In genomic region chr16:4273858-4274291, GRCh38 we compare ENCODE assay signal across 8 cellular contexts. TPM values are rescaled to one million over a fixed set of nuclear protein-coding genes. Genes with fewer than 3 reads are reported as not detected.
DNase-seq lines count a peak whose midpoint lies in the region; ATAC-seq and TF ChIP-seq lines count a peak whose summit lies in the region.

No MANE protein-coding gene starts in this region.

- H3K4me3 Mint-ChIP-seq in Caco-2 (ENCODE audit: unreplicated experiment), result peak overlapping the region; percentile 88

- H3K4me1 ChIP-seq in Caco-2, result peaks cover 6% of the 10 kb centered on the region
- no peaks in the 10 kb centered on the region for H3K4me1 ChIP-seq in SJCRH30
- H3K4me1 ChIP-seq in iPS-18a (ENCODE audit: control insufficient read depth, low read depth, low read length), result no peaks in the 10 kb centered on the region

- intact Hi-C loops in Caco-2 (cut with micrococcal nuclease; ENCODE audit: unreplicated experiment), result loop anchor here (1.0 to 5.0 kb wide), 4 partner anchors 33 to 128 kb away; no protein-coding TSS in a partner anchor

- peak overlapping the region; percentile 77 for H3K27ac Mint-ChIP-seq in Caco-2 (ENCODE audit: unreplicated experiment)

- H3K9me3 Mint-ChIP-seq in Caco-2 (ENCODE audit: unreplicated experiment), result no peaks in the 10 kb centered on the region

- CTCF ChIA-PET in Caco-2 (lab: Charles Lee), result interaction anchor here (0.9 to 2.7 kb wide), 10 partner anchors 16 to 73 kb away, joined by 3 to 26 read pairs (median 4); partner anchors contain the start of gene GLIS2

- no peaks in the 10 kb centered on the region for H3K4me1 Mint-ChIP-seq in Caco-2 (ENCODE audit: low read depth, unreplicated experiment)

- peaks cover 32% of the 10 kb centered on the region for H3K36me3 Mint-ChIP-seq in Caco-2 (ENCODE audit: insufficient read depth, unreplicated experiment)

- H3K36me3 ChIP-seq in Caco-2 (ENCODE audit: control insufficient read depth, insufficient read depth, low read length), result no peaks in the 10 kb centered on the region
- H3K36me3 ChIP-seq in SJCRH30, result 0 out of 2 replicates have a peak, but pooled peaks cover 2% of the 10 kb centered on the region
- no peaks in the 10 kb centered on the region for H3K36me3 ChIP-seq in iPS-18a (ENCODE audit: control insufficient read depth, low read depth, low read length)

- POLR2A ChIA-PET in Caco-2 (lab: Charles Lee), result interaction anchor here (1.0 to 4.0 kb wide), 5 partner anchors 16 to 90 kb away, joined by 4 to 51 read pairs (median 4); no protein-coding TSS in a partner anchor

- peak; percentile 20 for ATAC-seq in HG02642 (IDR thresholded peaks at IDR 0.05; ENCODE audit: poor library complexity, unreplicated experiment)
- no peak for ATAC-seq in HG03139 (IDR thresholded peaks at IDR 0.05; ENCODE audit: unreplicated experiment)

- H3K27ac ChIP-seq in SJCRH30 (peak overlapping the region; percentile 53), iPS-18a (ENCODE audit: low read length) (no peak overlapping the region)

- peak; percentile 32 to 64 for TF ChIP-seq CTCF in Caco-2 (IDR thresholded peaks at IDR 0.05; ENCODE audit: insufficient read depth in 1 of 2, low read depth in 1 of 2, low read length in 1 of 2, severe bottlenecking in 1 of 2, unreplicated experiment in 1 of 2)
- TF ChIP-seq CTCF in astrocyte of the cerebellum (IDR thresholded peaks at IDR 0.05; ENCODE audit: low read depth, low read length, missing control alignments), result peak; percentile 34

- H3K4me3 ChIP-seq in Caco-2 (ENCODE audit: low read depth, low read length), result peak overlapping the region; percentile 72
- peak overlapping the region; percentile 100 for H3K4me3 ChIP-seq in SJCRH30
- H3K4me3 ChIP-seq in astrocyte of the cerebellum (ENCODE audit: low read depth, low read length), result peak overlapping the region; percentile 75
- H3K4me3 ChIP-seq in iPS-18a (ENCODE audit: low read length), result peak overlapping the region; percentile 91

- H3K9ac ChIP-seq in iPS-18a (ENCODE audit: low read length), result peak overlapping the region; percentile 82

- TSS peak; percentile 19 for BruUV-seq in Caco-2 (replicated peaks; lab: Mats Ljungman, UMichigan)

- no peaks in the 10 kb centered on the region for H3K27me3 Mint-ChIP-seq in Caco-2 (ENCODE audit: insufficient read depth, unreplicated experiment)

- H3K9me3 ChIP-seq in Caco-2 (no peaks in the 10 kb centered on the region), SJCRH30 (replicated peaks) (no peaks in the 10 kb centered on the region), iPS-18a (ENCODE audit: control insufficient read depth, low read depth, low read length) (no peaks in the 10 kb centered on the region)

- peak; percentile 68 to 78 for DNase-seq in Caco-2
- peak; percentile 61 to 65 for DNase-seq in SJCRH30
- DNase-seq in astrocyte of the cerebellum (ENCODE audit: low read depth), result no peak
- DNase-seq in stimulated activated CD4-positive, alpha-beta T cell treated with anti-CD3 and anti-CD28 coated beads, Interleukin-12 subunit alpha, Interleukin-12 subunit beta, amount 100 ng/mL, for 4 hours, result peak; percentile 47
- no peak for DNase-seq in SKM-1 (lab: John Stamatoyannopoulos, UW; ENCODE audit: unreplicated experiment)

- no peaks in the 10 kb centered on the region for H3K27me3 ChIP-seq in Caco-2 (replicated peaks; ENCODE audit: control insufficient read depth, insufficient read depth, low read length)
- no peaks in the 10 kb centered on the region for H3K27me3 ChIP-seq in SJCRH30
- no peaks in the 10 kb centered on the region for H3K27me3 ChIP-seq in iPS-18a (ENCODE audit: control insufficient read depth, insufficient read depth, low read length)

- in situ Hi-C loops in astrocyte of the cerebellum (cut with HindIII; ENCODE audit: low sequenced_read_pairs), result no loop called here

RNA-seq across cellular contexts. Expression of gene TFAP4, which starts 1.1 kb away (rescaled TPM):
- 22.6 and 24.6 TPM in 2 replicates for total RNA-seq in Caco-2 (2022)
- total RNA-seq in SJCRH30 (2014; rRNA removed; shearing (Covaris generic)), result 31.2 and 34.1 TPM in 2 replicates

RNA-seq across cellular contexts. Expression of gene SRL, which starts 32.0 kb away (rescaled TPM):
- total RNA-seq in Caco-2 (2022), result not detected in 2 replicates
- 68.3 and 71.0 TPM in 2 replicates for total RNA-seq in SJCRH30 (2014; rRNA removed; shearing (Covaris generic))

RNA-seq across cellular contexts. Expression of gene GLIS2, which starts 42.0 kb away (rescaled TPM):
- 12.3 and 13.1 TPM in 2 replicates for total RNA-seq in Caco-2 (2022)
- total RNA-seq in SJCRH30 (2014; rRNA removed; shearing (Covaris generic)), result 1.6 and 1.9 TPM in 2 replicates

Comparison
In these comparisons a context has a peak if more than half of its experiments do, and no peak if none do; other contexts are left out.
1. DNase-seq: peak in Caco-2 (2 of 2), SJCRH30 (2 of 2) and stimulated activated CD4-positive, alpha-beta T cell treated with anti-CD3 and anti-CD28 coated beads, Interleukin-12 subunit alpha, Interleukin-12 subunit beta, amount 100 ng/mL, for 4 hours (single experiment); none in astrocyte of the cerebellum (single experiment) and SKM-1 (single experiment).
2. RNA of gene SRL, which starts 32.0 kb away (total RNA-seq): 68.3 to 71.0 TPM in SJCRH30; not detected in Caco-2; every median in the first group is over 10 times any median in the second.
3. Peak in every context shown above with its lines, with median percentiles within 50 percentile points of each other: H3K4me3 ChIP-seq.